Comparison of ENCODE assay signal across 10 cellular contexts in the genomic region with DNA sequence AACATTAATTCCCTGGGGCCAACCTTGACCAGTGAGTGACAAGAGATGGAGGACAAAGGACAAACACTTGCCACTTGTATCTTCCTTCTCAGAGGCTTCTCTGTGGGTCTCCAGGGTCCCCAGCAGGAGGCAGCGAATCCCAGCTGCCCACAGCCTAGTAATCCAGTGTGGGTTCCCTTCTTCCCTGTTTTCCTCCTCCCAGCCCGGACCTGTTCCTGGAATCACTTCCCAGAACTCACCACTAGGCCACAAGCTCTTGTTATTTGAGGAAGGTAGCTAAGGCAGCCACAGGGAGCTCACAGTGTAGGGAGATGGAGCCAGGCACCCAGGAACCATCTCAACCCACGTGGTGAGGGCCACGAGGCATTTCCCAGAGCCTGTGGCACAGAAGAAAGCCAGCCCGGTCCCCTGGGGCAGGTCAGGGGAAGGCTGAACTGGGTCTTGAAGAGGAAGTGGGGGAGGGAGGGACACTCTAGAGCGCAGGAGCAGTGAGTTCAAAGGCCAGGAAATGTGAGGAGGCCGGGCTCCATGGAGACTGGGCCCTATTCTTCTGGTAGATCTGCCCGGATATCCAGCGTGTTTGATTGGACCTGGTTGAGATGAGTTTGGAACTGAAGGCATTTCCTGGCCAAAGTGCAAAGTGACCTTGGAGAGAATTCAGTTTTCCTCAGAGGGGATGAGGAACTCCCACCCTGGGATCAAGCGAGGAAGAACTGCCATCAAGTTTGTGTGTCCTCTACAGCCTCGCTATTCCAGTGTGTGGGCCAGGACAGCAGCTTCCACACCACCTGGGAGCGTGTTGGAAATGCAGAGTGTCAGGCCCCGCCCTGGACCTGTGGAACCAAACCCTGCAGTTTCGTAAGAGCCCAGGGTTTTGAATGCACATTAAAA. TPM values are rescaled to one million over a fixed set of nuclear protein-coding genes. Genes with fewer than 3 reads are reported as not detected.
DNase-seq lines count a peak whose midpoint lies in the region; ATAC-seq, FAIRE-seq and TF ChIP-seq lines count a peak whose summit lies in the region.
"Had no signal": no experiment of that assay in that cellular context is flagged by ENCODE, and none has a peak within 500 bp of the region (broad histone marks: within the 10 kb centered on the region; RNA-seq: fewer than 3 reads in every experiment).

No MANE protein-coding gene starts in this region.

- no peak for DNase-seq in A673 (ENCODE audit: low spot score)
- no peak for DNase-seq in GM19239 (ENCODE audit: insufficient read length, low spot score)
- DNase-seq in WTC11 (ENCODE audit: low spot score) = no peak
- peak; percentile 58 to 70 for DNase-seq in heart right ventricle
- DNase-seq in Ammon's horn (ENCODE audit: low spot score) = no peak
- DNase-seq in HAP-1 (ENCODE audit: low spot score in 2 of 2) = no peak
- DNase-seq in erythroblast (lab: John Stamatoyannopoulos, UW) = no peak
- no peak for DNase-seq in RCC 7860 (ENCODE audit: low spot score)

- no peaks in the 10 kb centered on the region; the same call in 1 of the 2 replicates for H3K27me3 Mint-ChIP-seq in WTC11 (ENCODE audit: low read depth)

- H3K4me1 ChIP-seq in A673 (ENCODE audit: insufficient read depth, low read length, poor library complexity, severe bottlenecking) = peaks cover 1% of the 10 kb centered on the region
- H3K4me1 ChIP-seq in heart right ventricle = peaks cover 0 to 18% (median 11%) of the 10 kb centered on the region in 9 donors
- no peaks in the 10 kb centered on the region for H3K4me1 ChIP-seq in HAP-1
- H3K4me1 ChIP-seq: pancreas had no signal

- in situ Hi-C loops in HAP-1 (cut with MboI; ENCODE audit: low sequenced_read_pairs) = no loop called here

- intact Hi-C loops in A673 (cut with micrococcal nuclease; ENCODE audit: unreplicated experiment) (no loop called here), heart right ventricle (cut with DNase I) (no loop called here)

- peaks cover 2% of the 10 kb centered on the region for H3K36me3 Mint-ChIP-seq in WTC11

- no peaks in the 10 kb centered on the region for H3K9me3 ChIP-seq in A673 (ENCODE audit: low read depth, low read length, poor library complexity, severe bottlenecking)
- peaks cover 0 to 4% (median 0%) of the 10 kb centered on the region in 11 donors for H3K9me3 ChIP-seq in heart right ventricle
- H3K9me3 ChIP-seq in HAP-1 = no peaks in the 10 kb centered on the region
- H3K9me3 ChIP-seq: pancreas, vagina had no signal

- no peak overlapping the region for H3K27ac ChIP-seq in A673 (ENCODE audit: low read depth, low read length, poor library complexity, severe bottlenecking)
- H3K27ac ChIP-seq in heart right ventricle = peak overlapping the region in 8 of 10 donors; percentile 39 to 76 (median 56)
- H3K27ac ChIP-seq: pancreas, vagina had no signal

- no TSS peak for BruUV-seq in A673 (replicated peaks; lab: Mats Ljungman, UMichigan)

- H3K9me3 Mint-ChIP-seq in WTC11 = peaks cover 2% of the 10 kb centered on the region

- ATAC-seq in WTC11 = peak; percentile 83
- ATAC-seq in heart right ventricle = peak; percentile 78 to 94 (median 88)

- TF ChIP-seq CTCF in A673 (conservative IDR thresholded peaks at IDR 0.05; ENCODE audit: low read depth, low read length) (peak; percentile 32; the same call in 1 of the 2 replicates), WTC11 (IDR thresholded peaks at IDR 0.05) (no peak), heart right ventricle (IDR thresholded peaks at IDR 0.05) (peak in 2 of 9 donors; percentile 3 to 20)

- H3K27ac Mint-ChIP-seq in WTC11 = no peak overlapping the region; the same call in 1 of the 2 replicates

- CTCF ChIA-PET in A673 (lab: Charles Lee) (no interaction called here), WTC11 (lab: Charles Lee) (interaction anchor here (0.5 to 3.3 kb wide), 8 partner anchors 13 to 840 kb away, joined by 3 to 33 read pairs (median 4); no protein-coding TSS in a partner anchor)

- peaks cover 22% of the 10 kb centered on the region for H3K4me1 Mint-ChIP-seq in WTC11

- 54 to 66% methylated on average over 13 to 14 of the region's 14 CpGs for WGBS in heart right ventricle, 2 donors

- H3K4me3 Mint-ChIP-seq in WTC11 = no peak overlapping the region

- TF ChIP-seq POLR2A in erythroblast (IDR thresholded peaks at IDR 0.05; ENCODE audit: low read length) = no peak

- FAIRE-seq in GM19239 (lab: Jason Lieb, UNC) (peak; percentile 21), RCC 7860 (lab: Jason Lieb, UNC) (no peak)
- FAIRE-seq: pancreas had no signal

- H3K4me3 ChIP-seq in A673 (ENCODE audit: low read depth, low read length, poor library complexity, severe bottlenecking) = no peak overlapping the region
- no peak overlapping the region for H3K4me3 ChIP-seq in heart right ventricle
- H3K4me3 ChIP-seq in HAP-1 = no peak overlapping the region
- H3K4me3 ChIP-seq: pancreas, vagina had no signal

- H3K36me3 ChIP-seq in A673 (ENCODE audit: insufficient read depth, low read length, poor library complexity, severe bottlenecking) (no peaks in the 10 kb centered on the region), heart right ventricle (no peaks in the 10 kb centered on the region), HAP-1 (replicated peaks) (no peaks in the 10 kb centered on the region)
- H3K36me3 ChIP-seq: pancreas, vagina had no signal

- POLR2A ChIA-PET in A673 (lab: Charles Lee; ENCODE audit: low non-redundant PET) (no interaction called here), WTC11 (lab: Charles Lee) (interaction anchor here (0.6 kb wide), 1 partner anchor 212 kb away, joined by 3 read pairs; no protein-coding TSS in a partner anchor)

- H3K27me3 ChIP-seq in A673 (replicated peaks; ENCODE audit: insufficient read depth, low read depth, low read length, poor library complexity) = no peaks in the 10 kb centered on the region
- H3K27me3 ChIP-seq in heart right ventricle = no peaks in the 10 kb centered on the region
- no peaks in the 10 kb centered on the region for H3K27me3 ChIP-seq in HAP-1 (ENCODE audit: low read depth)
- H3K27me3 ChIP-seq: pancreas, vagina had no signal

TF ChIP-seq in WTC11, 78 proteins besides CTCF, POLR2A, EP300 and RAD21:
- TF ChIP-seq CBFB (CRISPR knock-in tag; IDR thresholded peaks at IDR 0.05; ENCODE audit: low read depth) (no peak), PRDM15 (CRISPR knock-in tag; IDR thresholded peaks at IDR 0.05) (peak; percentile 21; the same call in 1 of the 2 replicates), OVOL2 (CRISPR knock-in tag; IDR thresholded peaks at IDR 0.05; ENCODE audit: borderline replicate concordance) (no peak)

RNA-seq across cellular contexts. Expression of gene C2CD2, which starts 20.3 kb away (rescaled TPM):
- total RNA-seq in A673 (2021) (9.2 and 10.8 TPM in 2 replicates), WTC11 (2021) (11.2 to 14.9 TPM (median 14.1 TPM) in 3 replicates), heart right ventricle (10 to 100 TPM in 1 of 10 donors, 1 to 10 TPM in 9; 4.5 to 11.1 (median 6.9) TPM)
- 1 to 10 TPM; 5.2 to 6.1 TPM for polyA plus RNA-seq in heart right ventricle

RNA-seq across cellular contexts. Expression of gene ZBTB21, which starts 36.1 kb away (rescaled TPM):
- total RNA-seq in A673 (2021) = 19.5 and 20.7 TPM in 2 replicates
- 13.8 to 14.2 TPM (median 14.2 TPM) in 3 replicates for total RNA-seq in WTC11 (2021)
- total RNA-seq in heart right ventricle = 10 to 100 TPM in 2 of 10 donors, 1 to 10 TPM in 8; 3.8 to 15.2 (median 6.6) TPM
- 1 to 10 TPM; 1.3 to 1.9 TPM for polyA plus RNA-seq in heart right ventricle

Comparison
In these comparisons a context has a peak if more than half of its experiments do, and no peak if none do; other contexts are left out.
1. DNase-seq: peak in heart right ventricle (2 of 2); none in A673 (single experiment), GM19239 (single experiment), WTC11 (single experiment), Ammon's horn (single experiment), HAP-1 (0 of 2), erythroblast (0 of 2) and RCC 7860 (single experiment).